ENCODE assay signal across 11 cellular contexts in the genomic region with DNA sequence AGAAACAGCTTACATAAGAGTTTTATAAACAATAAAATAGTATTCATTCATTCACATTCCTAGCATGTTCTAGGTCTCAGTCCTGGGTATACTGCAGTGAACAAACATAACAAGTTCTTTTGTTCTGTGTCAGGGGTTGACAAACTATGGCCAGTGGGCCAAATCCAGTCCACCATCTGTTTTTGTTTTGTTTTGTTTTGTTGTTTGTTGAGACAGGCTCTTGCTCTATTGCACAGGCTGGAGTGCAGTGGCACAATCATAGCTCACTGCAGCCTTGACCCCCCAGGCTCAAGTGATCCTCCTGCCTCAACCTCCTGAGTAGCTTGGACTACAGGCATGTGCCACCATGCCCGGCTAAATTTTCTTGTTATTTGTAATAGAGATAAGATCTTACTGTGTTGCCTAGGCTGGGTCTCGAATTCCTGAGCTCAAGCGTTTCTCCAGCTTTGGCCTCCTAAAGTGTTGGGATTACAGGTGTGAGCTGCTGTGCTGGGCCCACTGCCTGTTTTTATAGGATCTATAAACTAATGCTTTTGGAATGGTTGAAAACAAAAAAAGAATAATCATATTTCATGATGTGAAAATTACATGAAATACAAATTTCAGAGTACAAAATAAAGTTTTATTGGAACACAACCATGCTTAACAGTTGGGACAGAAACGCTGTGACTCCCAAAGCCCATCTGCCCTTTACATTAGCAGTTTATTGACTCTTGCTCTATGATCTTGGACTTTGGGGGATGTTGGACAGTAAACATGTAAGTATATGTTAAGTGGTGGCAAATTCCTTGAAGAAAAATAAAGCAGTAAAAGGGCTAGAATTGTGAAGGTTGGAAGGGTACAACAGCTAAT. TPM values are rescaled to one million over a fixed set of nuclear protein-coding genes. Genes with fewer than 3 reads are reported as not detected.
DNase-seq lines count a peak whose midpoint lies in the region; ATAC-seq, FAIRE-seq and TF ChIP-seq lines count a peak whose summit lies in the region.
"Had no signal": no experiment of that assay in that cellular context is flagged by ENCODE, and none has a peak within 500 bp of the region (broad histone marks: within the 10 kb centered on the region; RNA-seq: fewer than 3 reads in every experiment).

No MANE protein-coding gene starts in this region.

- FAIRE-seq in GM12878 (lab: Jason Lieb, UNC) = no peak
- FAIRE-seq in small intestine (lab: Jason Lieb, UNC) = no peak

- H3K4me1 ChIP-seq in GM12878 (ENCODE audit: control insufficient read depth, insufficient read depth, low read length) (peaks cover 27% of the 10 kb centered on the region), small intestine (ENCODE audit: control insufficient read depth in 2 of 2, insufficient read depth in 1 of 2, low read depth in 1 of 2, low read length in 1 of 2) (peaks cover 0 to 2% of the 10 kb centered on the region in 2 donors), Karpas-422 (ENCODE audit: low read length) (peaks cover 38% of the 10 kb centered on the region)

- ATAC-seq in activated CD8-positive, alpha-beta T cell treated with anti-CD3 and anti-CD28 coated beads for 36 hours = no peak
- ATAC-seq in activated CD8-positive, alpha-beta T cell treated with anti-CD3 and anti-CD28 coated beads, Interleukin-2, amount 10 ng/mL, durations not matched to agents 7 days and 5 days = no peak
- no peak for ATAC-seq in GM12878

- no TSS peak for BruUV-seq in GM12878 (replicated peaks; lab: Mats Ljungman, UMichigan)

- TF ChIP-seq EP300 in GM12878 (IDR thresholded peaks at IDR 0.05; ENCODE audit: borderline replicate concordance in 1 of 2, control insufficient read depth in 1 of 2, low read depth in 2 of 2, low read length in 2 of 2) = no peak

- H3K4me2 ChIP-seq in GM12878 (ENCODE audit: control insufficient read depth, insufficient read depth) (0 out of 2 replicates have a peak overlapping the region, but pooled peaks have one; percentile 9), Karpas-422 (ENCODE audit: low read depth, low read length, poor library complexity, severe bottlenecking) (no peak overlapping the region)

- no peaks in the 10 kb centered on the region for H3K27me3 Mint-ChIP-seq in activated CD8-positive, alpha-beta T cell treated with anti-CD3 and anti-CD28 coated beads for 36 hours
- H3K27me3 Mint-ChIP-seq in activated CD8-positive, alpha-beta T cell treated with anti-CD3 and anti-CD28 coated beads, Interleukin-2, amount 10 ng/mL, durations not matched to agents 7 days and 5 days (ENCODE audit: low read depth) = no peaks in the 10 kb centered on the region

- peaks cover 53% of the 10 kb centered on the region for H3K4me1 Mint-ChIP-seq in activated CD8-positive, alpha-beta T cell treated with anti-CD3 and anti-CD28 coated beads for 36 hours (ENCODE audit: low read depth)
- H3K4me1 Mint-ChIP-seq in activated CD8-positive, alpha-beta T cell treated with anti-CD3 and anti-CD28 coated beads, Interleukin-2, amount 10 ng/mL, durations not matched to agents 7 days and 5 days (ENCODE audit: low read depth) = peaks cover 42% of the 10 kb centered on the region

- H3K9ac ChIP-seq in GM12878 (ENCODE audit: control insufficient read depth, insufficient read depth, low read length) (no peak overlapping the region), Karpas-422 (ENCODE audit: low read length) (no peak overlapping the region)

- 73% methylated on average over 4 of the region's 4 CpGs for WGBS in GM12878 (ENCODE audit: insufficient coverage, insufficient replicate concordance, low lambda C conversion rate, missing lambda C conversion rate)
- 82 to 89% (median 85%) methylated on average over 4 of the region's 4 CpGs for WGBS in small intestine, 3 donors

- TF ChIP-seq CTCF in activated CD8-positive, alpha-beta T cell treated with anti-CD3 and anti-CD28 coated beads for 36 hours (IDR thresholded peaks at IDR 0.05) = no peak
- TF ChIP-seq CTCF in GM12878 (IDR thresholded peaks at IDR 0.05 in 2 of 3, conservative IDR thresholded peaks at IDR 0.05 in 1 of 3; ENCODE audit: control insufficient read depth in 2 of 3, extremely low read depth in 1 of 3, insufficient read depth in 1 of 3, low read depth in 3 of 3, low read length in 3 of 3) = no peak

- no peaks in the 10 kb centered on the region for H3K9me2 ChIP-seq in Karpas-422 (replicated peaks; ENCODE audit: insufficient read depth, low read length)

- H3K27me3 ChIP-seq in GM12878 (replicated peaks in 1 of 2; ENCODE audit: control insufficient read depth in 2 of 2, insufficient read depth in 2 of 2, low read length in 1 of 2) = no peaks in the 10 kb centered on the region
- H3K27me3 ChIP-seq in small intestine (ENCODE audit: control insufficient read depth in 2 of 2, insufficient read depth in 2 of 2, low read length in 2 of 2) = no peaks in the 10 kb centered on the region
- no peaks in the 10 kb centered on the region for H3K27me3 ChIP-seq in H7 (ENCODE audit: control insufficient read depth, insufficient read depth, low read length)
- no peaks in the 10 kb centered on the region for H3K27me3 ChIP-seq in Karpas-422 (ENCODE audit: low read length)

- POLR2A ChIA-PET in activated CD8-positive, alpha-beta T cell treated with anti-CD3 and anti-CD28 coated beads for 36 hours (lab: Charles Lee) = interaction anchor here (0.6 to 4.9 kb wide), 7 partner anchors 10 to 67 kb away, joined by 3 to 29 read pairs (median 4); a partner anchor contains a TSS
- POLR2A ChIA-PET in activated CD8-positive, alpha-beta T cell treated with anti-CD3 and anti-CD28 coated beads, Interleukin-2, amount 10 ng/mL, durations not matched to agents 7 days and 5 days (lab: Charles Lee) = interaction anchor here (1.6 to 3.1 kb wide), 2 partner anchors 8 to 37 kb away, joined by 4 to 13 read pairs; a partner anchor contains a TSS
- POLR2A ChIA-PET in GM12878 (lab: Charles Lee) = interaction anchor here (0.6 to 2.3 kb wide), 7 partner anchors 9 to 71 kb away, joined by 3 to 8 read pairs (median 3); a partner anchor contains a TSS

- RAD21 ChIA-PET in GM12878 (lab: Charles Lee; ENCODE audit: unreplicated experiment) = interaction anchor here (0.8 to 3.6 kb wide), 7 partner anchors 15 to 246 kb away, joined by 3 to 23 read pairs (median 7); a partner anchor contains a TSS

- intact Hi-C loops in activated CD8-positive, alpha-beta T cell treated with anti-CD3 and anti-CD28 coated beads for 36 hours (cut with micrococcal nuclease) = no loop called here
- intact Hi-C loops in GM12878 (cut with micrococcal nuclease; ENCODE audit: unreplicated experiment) = no loop called here

- no peak for DNase-seq in activated CD8-positive, alpha-beta T cell treated with anti-CD3 and anti-CD28 coated beads for 36 hours
- no peak for DNase-seq in activated CD8-positive, alpha-beta T cell treated with anti-CD3 and anti-CD28 coated beads, Interleukin-2, amount 10 ng/mL, durations not matched to agents 7 days and 5 days
- no peak for DNase-seq in GM12878 (ENCODE audit: low read depth, low spot score)
- peak; percentile 40 for DNase-seq in hepatic stellate cell (ENCODE audit: low spot score)
- DNase-seq in small intestine = no peak
- no peak for DNase-seq in H7
- DNase-seq in Karpas-422 = no peak
- DNase-seq: aorta, NCI-H187 had no signal

- peak overlapping the region; percentile 73 for H3K27ac Mint-ChIP-seq in activated CD8-positive, alpha-beta T cell treated with anti-CD3 and anti-CD28 coated beads for 36 hours
- no peak overlapping the region for H3K27ac Mint-ChIP-seq in activated CD8-positive, alpha-beta T cell treated with anti-CD3 and anti-CD28 coated beads, Interleukin-2, amount 10 ng/mL, durations not matched to agents 7 days and 5 days

- H3K79me2 ChIP-seq in GM12878 (ENCODE audit: control insufficient read depth, insufficient read depth, low read length) (peaks cover 79% of the 10 kb centered on the region), Karpas-422 (ENCODE audit: low read length) (peaks cover 85% of the 10 kb centered on the region)

- H2AFZ ChIP-seq in GM12878 (ENCODE audit: control insufficient read depth, low read depth, low read length) = no peak overlapping the region
- no peak overlapping the region for H2AFZ ChIP-seq in Karpas-422 (ENCODE audit: low read length)

- CTCF ChIA-PET in activated CD8-positive, alpha-beta T cell treated with anti-CD3 and anti-CD28 coated beads for 36 hours (lab: Charles Lee) = interaction anchor here (0.7 to 2.1 kb wide), 5 partner anchors 32 to 135 kb away, joined by 3 to 7 read pairs (median 3); a partner anchor contains a TSS
- CTCF ChIA-PET in activated CD8-positive, alpha-beta T cell treated with anti-CD3 and anti-CD28 coated beads, Interleukin-2, amount 10 ng/mL, durations not matched to agents 7 days and 5 days (lab: Charles Lee) = interaction anchor here (0.8 to 1.6 kb wide), 5 partner anchors 12 to 158 kb away, joined by 3 to 5 read pairs (median 4); a partner anchor contains a TSS
- CTCF ChIA-PET in GM12878 (lab: Yijun Ruan, JAX) = interaction anchor here (0.8 to 3.0 kb wide), 8 partner anchors 10 to 435 kb away, joined by 3 to 13 read pairs (median 5); a partner anchor contains a TSS

- SMC1A ChIA-PET in GM12878 (lab: Charles Lee; ENCODE audit: uncharacterized antibody, unreplicated experiment) = interaction anchor here (0.6 to 4.1 kb wide), 17 partner anchors 8 to 923 kb away, joined by 3 to 24 read pairs (median 4); no protein-coding TSS in a partner anchor

- no peak for TF ChIP-seq RAD21 in GM12878 (IDR thresholded peaks at IDR 0.05; ENCODE audit: insufficient read depth, low read depth, low read length)

- in situ Hi-C loops in GM12878 (cut with MboI) = no loop called here

- peaks cover 34% of the 10 kb centered on the region for H3K36me3 Mint-ChIP-seq in activated CD8-positive, alpha-beta T cell treated with anti-CD3 and anti-CD28 coated beads for 36 hours (ENCODE audit: low read depth)
- H3K36me3 Mint-ChIP-seq in activated CD8-positive, alpha-beta T cell treated with anti-CD3 and anti-CD28 coated beads, Interleukin-2, amount 10 ng/mL, durations not matched to agents 7 days and 5 days (ENCODE audit: low read depth) = peaks cover 29% of the 10 kb centered on the region

- no peak overlapping the region for H3K4me3 Mint-ChIP-seq in activated CD8-positive, alpha-beta T cell treated with anti-CD3 and anti-CD28 coated beads for 36 hours
- H3K4me3 Mint-ChIP-seq in activated CD8-positive, alpha-beta T cell treated with anti-CD3 and anti-CD28 coated beads, Interleukin-2, amount 10 ng/mL, durations not matched to agents 7 days and 5 days = no peak overlapping the region

- H3K9me3 ChIP-seq in GM12878 (replicated peaks; ENCODE audit: control insufficient read depth, insufficient read depth, low read length) (no peaks in the 10 kb centered on the region), small intestine (ENCODE audit: control insufficient read depth, low read depth) (no peaks in the 10 kb centered on the region), Karpas-422 (ENCODE audit: low read length) (no peaks in the 10 kb centered on the region; the same call in 1 of the 2 replicates)

- H4K20me1 ChIP-seq in GM12878 (ENCODE audit: control insufficient read depth, insufficient read depth) (peaks cover 8% of the 10 kb centered on the region; the same call in 1 of the 2 replicates), Karpas-422 (ENCODE audit: insufficient read depth, low read depth, low read length) (peaks cover 28% of the 10 kb centered on the region)

- no peak for TF ChIP-seq POLR2A in GM12878 (IDR thresholded peaks at IDR 0.05; ENCODE audit: low read depth, low read length)

- H3K9me3 Mint-ChIP-seq in activated CD8-positive, alpha-beta T cell treated with anti-CD3 and anti-CD28 coated beads for 36 hours = no peaks in the 10 kb centered on the region
- no peaks in the 10 kb centered on the region for H3K9me3 Mint-ChIP-seq in activated CD8-positive, alpha-beta T cell treated with anti-CD3 and anti-CD28 coated beads, Interleukin-2, amount 10 ng/mL, durations not matched to agents 7 days and 5 days (ENCODE audit: insufficient read depth)

- H3K27ac ChIP-seq in GM12878 (ENCODE audit: control insufficient read depth, insufficient read depth) (peak overlapping the region; percentile 48; the same call in 1 of the 2 replicates), temporal lobe (ENCODE audit: low read depth, low read length) (peak overlapping the region; percentile 82), small intestine (ENCODE audit: low read depth in 1 of 2, low read length in 1 of 2) (no peak overlapping the region), Karpas-422 (ENCODE audit: low read length) (no peak overlapping the region)

- H3K4me3 ChIP-seq in GM12878 (no peak overlapping the region), small intestine (ENCODE audit: low read depth in 1 of 2, low read length in 2 of 2) (no peak overlapping the region), H7 (ENCODE audit: insufficient read depth, low read depth, low read length) (no peak overlapping the region), Karpas-422 (ENCODE audit: low read length) (no peak overlapping the region)
- H3K4me3 ChIP-seq: lung had no signal

- H3K36me3 ChIP-seq in GM12878 (ENCODE audit: control insufficient read depth in 2 of 2, insufficient read depth in 2 of 2, low read length in 1 of 2) (peaks cover 0 to 10% of the 10 kb centered on the region in 2 experiments; a peak in 1 of 4 replicates), small intestine (ENCODE audit: control insufficient read depth in 2 of 2, insufficient read depth in 2 of 2, low read length in 2 of 2) (no peaks in the 10 kb centered on the region), H7 (replicated peaks; ENCODE audit: control insufficient read depth, insufficient read depth, low read length) (no peaks in the 10 kb centered on the region), Karpas-422 (ENCODE audit: insufficient read depth, low read length) (peaks cover 12% of the 10 kb centered on the region; the same call in 1 of the 2 replicates)

RNA-seq across cellular contexts. Expression of a gene that starts 17.9 kb away (rescaled TPM):
- 100 to 1,000 TPM; 220 to 230 TPM for total RNA-seq in activated CD8-positive, alpha-beta T cell treated with anti-CD3 and anti-CD28 coated beads for 36 hours
- total RNA-seq in activated CD8-positive, alpha-beta T cell treated with anti-CD3 and anti-CD28 coated beads, Interleukin-2, amount 10 ng/mL, durations not matched to agents 7 days and 5 days = 100 to 1,000 TPM; 279 to 280 TPM
- total RNA-seq in GM12878 (2013; cell fraction: nucleolus; rRNA removed) = 311 and 333 TPM in 2 replicates
- 231 and 289 TPM in 2 replicates for total RNA-seq in GM12878 (2014; rRNA removed)
- 248 TPM in 2 replicates for total RNA-seq in GM12878 (2014; rRNA removed; fragmentation: Illumina TruSeq; extraction: Trizol)
- total RNA-seq in GM12878 (2021) = 211 and 216 TPM in 2 replicates
- polyA plus RNA-seq in GM12878 (2011; ENCODE audit: low read depth) = 81.2 TPM
- polyA plus RNA-seq in GM12878 (2011; rRNA removed) = 289 and 478 TPM in 2 replicates
- polyA plus RNA-seq in GM12878 (2011; cell fraction: cytosol; rRNA removed) = 103 and 120 TPM in 2 replicates
- polyA plus RNA-seq in GM12878 (2011; cell fraction: nucleus; rRNA removed) = 144 and 150 TPM in 2 replicates
- polyA plus RNA-seq in GM12878 (2012) = 143 and 147 TPM in 2 replicates
- 268 and 330 TPM in 2 replicates for polyA plus RNA-seq in GM12878 (2014; fragmentation: Illumina TruSeq; extraction: Trizol)
- 100 to 1,000 TPM; 401 to 886 TPM for polyA plus RNA-seq in GM12878 (2014; fragmentation: Nextera tagmentation; extraction: Ambion mirVana)
- 179 and 187 TPM in 2 replicates for polyA plus RNA-seq in GM12878 (2014; rRNA removed)
- 100 to 1,000 TPM; 394 to 404 TPM for polyA plus RNA-seq in GM12878 (2016; fragmentation: Nextera tagmentation; extraction: Ambion mirVana)
- 213 and 380 TPM in 2 replicates for polyA minus RNA-seq in GM12878 (2011; rRNA and poly(A)+ RNA removed)
- polyA minus RNA-seq in GM12878 (2011; cell fraction: cytosol; rRNA and poly(A)+ RNA removed) = 186 and 216 TPM in 2 replicates
- polyA minus RNA-seq in GM12878 (2011; cell fraction: nucleus; rRNA and poly(A)+ RNA removed) = 68.3 and 80.1 TPM in 2 replicates
- 66.4 TPM for total RNA-seq in temporal lobe
- polyA plus RNA-seq in small intestine = 100 to 1,000 TPM in 1 of 3 donors, 10 to 100 TPM in 2; 76.2 to 106 (median 78.4) TPM
- 116 and 143 TPM in 2 replicates for total RNA-seq in H7 (2014; rRNA removed; shearing (Covaris generic))
- total RNA-seq in Karpas-422 (2014; rRNA removed; shearing (Covaris generic); ENCODE audit: low replicate concordance) = 155 and 225 TPM in 2 replicates

RNA-seq across cellular contexts. Expression of a gene that starts 18.5 kb away (rescaled TPM):
- 10 to 100 TPM; 11.9 to 12.2 TPM for total RNA-seq in activated CD8-positive, alpha-beta T cell treated with anti-CD3 and anti-CD28 coated beads for 36 hours
- 10 to 100 TPM; 12.3 to 12.5 TPM for total RNA-seq in activated CD8-positive, alpha-beta T cell treated with anti-CD3 and anti-CD28 coated beads, Interleukin-2, amount 10 ng/mL, durations not matched to agents 7 days and 5 days
- 34.7 and 41.0 TPM in 2 replicates for total RNA-seq in GM12878 (2013; cell fraction: nucleolus; rRNA removed)
- total RNA-seq in GM12878 (2014; rRNA removed) = 8.3 and 9.9 TPM in 2 replicates
- 11.8 and 12.5 TPM in 2 replicates for total RNA-seq in GM12878 (2014; rRNA removed; fragmentation: Illumina TruSeq; extraction: Trizol)
- total RNA-seq in GM12878 (2021) = 6.0 and 7.6 TPM in 2 replicates
- polyA plus RNA-seq in GM12878 (2011; ENCODE audit: low read depth) = 3.0 TPM
- polyA plus RNA-seq in GM12878 (2011; rRNA removed) = 13.1 and 17.8 TPM in 2 replicates
- 7.9 and 8.1 TPM in 2 replicates for polyA plus RNA-seq in GM12878 (2011; cell fraction: cytosol; rRNA removed)
- 16.2 and 17.9 TPM in 2 replicates for polyA plus RNA-seq in GM12878 (2011; cell fraction: nucleus; rRNA removed)
- 4.2 and 4.6 TPM in 2 replicates for polyA plus RNA-seq in GM12878 (2012)
- 7.8 and 10.2 TPM in 2 replicates for polyA plus RNA-seq in GM12878 (2014; fragmentation: Illumina TruSeq; extraction: Trizol)
- polyA plus RNA-seq in GM12878 (2014; fragmentation: Nextera tagmentation; extraction: Ambion mirVana) = 1 to 10 TPM; 3.6 to 5.4 TPM
- 7.0 and 11.7 TPM in 2 replicates for polyA plus RNA-seq in GM12878 (2014; rRNA removed)
- polyA plus RNA-seq in GM12878 (2016; fragmentation: Nextera tagmentation; extraction: Ambion mirVana) = 10 to 100 TPM; 12.0 to 13.7 TPM
- 11.8 and 16.2 TPM in 2 replicates for polyA minus RNA-seq in GM12878 (2011; rRNA and poly(A)+ RNA removed)
- polyA minus RNA-seq in GM12878 (2011; cell fraction: cytosol; rRNA and poly(A)+ RNA removed) = 5.1 and 11.0 TPM in 2 replicates
- polyA minus RNA-seq in GM12878 (2011; cell fraction: nucleus; rRNA and poly(A)+ RNA removed) = 20.3 and 23.6 TPM in 2 replicates
- total RNA-seq in temporal lobe = 26.1 TPM
- 10 to 100 TPM in 2 of 3 donors, 1 to 10 TPM in 1; 6.3 to 17.0 (median 10.1) TPM for polyA plus RNA-seq in small intestine
- 16.6 and 28.5 TPM in 2 replicates for total RNA-seq in H7 (2014; rRNA removed; shearing (Covaris generic))
- 14.4 and 16.5 TPM in 2 replicates for total RNA-seq in Karpas-422 (2014; rRNA removed; shearing (Covaris generic); ENCODE audit: low replicate concordance)

RNA-seq across cellular contexts. Expression of a gene that starts 37.0 kb away (rescaled TPM):
- total RNA-seq in activated CD8-positive, alpha-beta T cell treated with anti-CD3 and anti-CD28 coated beads for 36 hours = 10 to 100 TPM; 77.2 to 78.5 TPM
- total RNA-seq in activated CD8-positive, alpha-beta T cell treated with anti-CD3 and anti-CD28 coated beads, Interleukin-2, amount 10 ng/mL, durations not matched to agents 7 days and 5 days = 100 to 1,000 TPM; 120 TPM
- 74.7 and 85.4 TPM in 2 replicates for total RNA-seq in GM12878 (2013; cell fraction: nucleolus; rRNA removed)
- total RNA-seq in GM12878 (2014; rRNA removed) = 43.1 and 47.1 TPM in 2 replicates
- total RNA-seq in GM12878 (2014; rRNA removed; fragmentation: Illumina TruSeq; extraction: Trizol) = 31.4 and 37.4 TPM in 2 replicates
- total RNA-seq in GM12878 (2021) = 78.2 and 80.3 TPM in 2 replicates
- 50.0 TPM for polyA plus RNA-seq in GM12878 (2011; ENCODE audit: low read depth)
- polyA plus RNA-seq in GM12878 (2011; rRNA removed) = 15.7 and 43.7 TPM in 2 replicates
- 51.6 and 52.6 TPM in 2 replicates for polyA plus RNA-seq in GM12878 (2011; cell fraction: cytosol; rRNA removed)
- polyA plus RNA-seq in GM12878 (2011; cell fraction: nucleus; rRNA removed) = 214 and 236 TPM in 2 replicates
- polyA plus RNA-seq in GM12878 (2012) = 48.1 and 49.7 TPM in 2 replicates
- polyA plus RNA-seq in GM12878 (2014; fragmentation: Illumina TruSeq; extraction: Trizol) = 44.5 and 70.4 TPM in 2 replicates
- polyA plus RNA-seq in GM12878 (2014; fragmentation: Nextera tagmentation; extraction: Ambion mirVana) = 10 to 100 TPM; 21.0 to 28.6 TPM
- 65.8 and 82.0 TPM in 2 replicates for polyA plus RNA-seq in GM12878 (2014; rRNA removed)
- polyA plus RNA-seq in GM12878 (2016; fragmentation: Nextera tagmentation; extraction: Ambion mirVana) = 10 to 100 TPM; 52.5 to 58.6 TPM
- 34.5 and 70.3 TPM in 2 replicates for polyA minus RNA-seq in GM12878 (2011; rRNA and poly(A)+ RNA removed)
- polyA minus RNA-seq in GM12878 (2011; cell fraction: cytosol; rRNA and poly(A)+ RNA removed) = 21.7 and 27.8 TPM in 2 replicates
- 49.7 and 83.2 TPM in 2 replicates for polyA minus RNA-seq in GM12878 (2011; cell fraction: nucleus; rRNA and poly(A)+ RNA removed)
- total RNA-seq in temporal lobe = 3.7 TPM
- 100 to 1,000 TPM in 1 of 3 donors, 10 to 100 TPM in 2; 53.2 to 222 (median 92.4) TPM for polyA plus RNA-seq in small intestine
- 54.5 and 57.1 TPM in 2 replicates for total RNA-seq in H7 (2014; rRNA removed; shearing (Covaris generic))
- total RNA-seq in Karpas-422 (2014; rRNA removed; shearing (Covaris generic); ENCODE audit: low replicate concordance) = 7.7 and 13.8 TPM in 2 replicates

Comparison
In these comparisons a context has a peak if more than half of its experiments do, and no peak if none do; other contexts are left out.
1. H3K27ac ChIP-seq: peak in GM12878 (single experiment) and temporal lobe (single experiment); none in small intestine (0 of 2) and Karpas-422 (single experiment).